In the genomic region with DNA sequence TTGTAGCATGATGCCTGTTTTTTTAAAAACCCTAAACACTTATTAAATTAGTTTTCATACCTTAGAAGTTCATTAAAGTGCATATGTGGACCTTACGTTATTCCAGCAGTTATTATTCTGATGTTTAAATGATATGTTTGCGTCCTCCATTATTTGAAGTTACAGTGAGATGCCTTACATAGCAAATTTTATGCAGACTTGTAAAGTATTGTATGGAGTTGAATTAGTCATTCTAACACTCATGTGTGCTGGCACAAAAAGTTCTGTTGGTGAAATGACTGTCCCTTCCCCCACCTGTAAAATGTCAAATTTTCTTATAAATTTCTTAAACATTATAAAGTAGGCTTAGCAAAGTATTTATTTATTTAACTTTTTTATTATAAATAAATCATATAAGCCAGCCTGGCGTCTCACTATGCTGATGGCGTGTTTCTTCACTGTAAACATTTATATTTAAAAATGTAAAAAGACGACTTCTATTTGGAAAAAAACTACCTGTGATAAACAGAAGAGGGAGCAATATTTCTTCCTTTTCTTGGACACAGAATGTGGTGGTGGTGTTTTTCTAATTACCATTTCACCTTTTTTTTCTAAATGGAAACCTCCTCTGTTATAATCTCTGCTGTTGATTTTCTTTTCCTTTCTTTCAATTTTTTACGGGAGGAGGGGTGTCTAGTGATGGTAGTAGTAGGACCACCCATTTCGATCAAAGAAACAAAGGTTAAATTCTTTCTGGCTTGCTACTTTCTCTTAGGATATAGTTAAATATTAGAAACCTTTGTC, we compare ENCODE assay signal across 9 cellular contexts.
A peak's percentile ranks its signal among the peaks of the same experiment; 100 is the strongest.
DNase-seq lines count a peak whose midpoint lies in the region; ATAC-seq and TF ChIP-seq lines count a peak whose summit lies in the region.
"Had no signal": no experiment of that assay in that cellular context is flagged by ENCODE, and none has a peak within 500 bp of the region (broad histone marks: within the 10 kb centered on the region; RNA-seq: fewer than 3 reads in every experiment).

No MANE protein-coding gene starts in this region.

- no peak for ATAC-seq in GM21529 (IDR thresholded peaks at IDR 0.05; ENCODE audit: unreplicated experiment)
- ATAC-seq: activated CD8-positive, alpha-beta T cell treated with anti-CD3 and anti-CD28 coated beads for 36 hours had no signal

- no peaks in the 10 kb centered on the region for H3F3A ChIP-seq in PC-9 (ENCODE audit: insufficient read depth, low read depth)

- no peaks in the 10 kb centered on the region for H3K9me3 ChIP-seq in breast epithelium
- peaks cover 2% of the 10 kb centered on the region; the same call in 1 of the 2 replicates for H3K9me3 ChIP-seq in PC-9 (ENCODE audit: insufficient read depth, low read depth)

- CTCF ChIA-PET in MCF 10A (lab: Yijun Ruan, JAX) (interaction anchor here (0.5 to 1.3 kb wide), 7 partner anchors 7 to 1687 kb away, joined by 3 to 5 read pairs (median 3); no protein-coding TSS in a partner anchor), PC-9 (lab: Charles Lee) (interaction anchor here (0.6 kb wide), 1 partner anchor 62 kb away, joined by 7 read pairs; no protein-coding TSS in a partner anchor)

- H3K4me3 ChIP-seq in breast epithelium = no peak overlapping the region
- H3K4me3 ChIP-seq in PC-9 = no peak overlapping the region

- H3K4me1 ChIP-seq in breast epithelium (no peaks in the 10 kb centered on the region), PC-9 (replicated peaks; ENCODE audit: insufficient read depth) (no peaks in the 10 kb centered on the region)

- no peaks in the 10 kb centered on the region for H3K36me3 Mint-ChIP-seq in MCF 10A (ENCODE audit: insufficient read depth, unreplicated experiment)

- TF ChIP-seq POLR2A in breast epithelium (IDR thresholded peaks at IDR 0.05) = no peak

- H3K9me3 Mint-ChIP-seq in MCF 10A (ENCODE audit: unreplicated experiment) = no peaks in the 10 kb centered on the region
- H3K9me3 Mint-ChIP-seq: activated CD8-positive, alpha-beta T cell treated with anti-CD3 and anti-CD28 coated beads for 36 hours had no signal

- BruUV-seq in MCF 10A (replicated peaks; lab: Mats Ljungman, UMichigan) = no TSS peak
- no TSS peak for BruUV-seq in PC-9 (replicated peaks; lab: Mats Ljungman, UMichigan)

- H4K20me1 ChIP-seq in PC-9 (ENCODE audit: insufficient read depth) = no peaks in the 10 kb centered on the region

- H3K27ac ChIP-seq in breast epithelium (no peak overlapping the region), PC-9 (no peak overlapping the region)

- no peaks in the 10 kb centered on the region for H3K36me3 ChIP-seq in breast epithelium
- H3K36me3 ChIP-seq in PC-9 (ENCODE audit: low read depth) = no peaks in the 10 kb centered on the region

- intact Hi-C loops in MCF 10A (cut with micrococcal nuclease) (no loop called here), breast epithelium (cut with DNase I; ENCODE audit: low total_unique reads) (no loop called here), PC-9 (cut with micrococcal nuclease; ENCODE audit: unreplicated experiment) (no loop called here)

- H3K27me3 ChIP-seq in breast epithelium (no peaks in the 10 kb centered on the region), PC-9 (ENCODE audit: insufficient read depth, low read depth) (no peaks in the 10 kb centered on the region)

- H3K27me3 Mint-ChIP-seq in MCF 10A (ENCODE audit: insufficient read depth, unreplicated experiment) = no peaks in the 10 kb centered on the region
- H3K27me3 Mint-ChIP-seq: activated CD8-positive, alpha-beta T cell treated with anti-CD3 and anti-CD28 coated beads for 36 hours had no signal

- H3K4me1 Mint-ChIP-seq in MCF 10A (ENCODE audit: insufficient read depth, unreplicated experiment) = no peaks in the 10 kb centered on the region

- H3K79me2 ChIP-seq in PC-9 (ENCODE audit: low read depth) = no peaks in the 10 kb centered on the region

- H3K27ac Mint-ChIP-seq in MCF 10A (ENCODE audit: low read depth, unreplicated experiment) = no peak overlapping the region
- H3K27ac Mint-ChIP-seq: activated CD8-positive, alpha-beta T cell treated with anti-CD3 and anti-CD28 coated beads for 36 hours had no signal

- DNase-seq in MCF 10A (ENCODE audit: unreplicated experiment) (peak; percentile 5), breast epithelium (ENCODE audit: low spot score in 2 of 2) (no peak), PC-9 (no peak), fibroblast of gingiva (ENCODE audit: low read depth) (peak; percentile 14), superior temporal gyrus (ENCODE audit: extremely low spot score) (peak; percentile 52), NCI-H1417 treated with DMSO at 0.1 percent for 48 hours (lab: John Stamatoyannopoulos, UW) (no peak)
- DNase-seq in activated CD4-positive, CD25-positive, alpha-beta regulatory T cell (lab: John Stamatoyannopoulos, UW) = no peak
- DNase-seq: activated CD8-positive, alpha-beta T cell treated with anti-CD3 and anti-CD28 coated beads for 36 hours had no signal

- H3K9me2 ChIP-seq in PC-9 (ENCODE audit: insufficient read depth) = peaks cover 3% of the 10 kb centered on the region; the same call in 1 of the 2 replicates

- no peak overlapping the region for H3K4me3 Mint-ChIP-seq in MCF 10A (ENCODE audit: unreplicated experiment)
- H3K4me3 Mint-ChIP-seq: activated CD8-positive, alpha-beta T cell treated with anti-CD3 and anti-CD28 coated beads for 36 hours had no signal

- H2AFZ ChIP-seq in PC-9 = no peak overlapping the region

- POLR2A ChIA-PET in MCF 10A (lab: Yijun Ruan, JAX) = interaction anchor here (0.7 kb wide), 1 partner anchor 144 kb away, joined by 3 read pairs; no protein-coding TSS in a partner anchor
- POLR2A ChIA-PET in PC-9 (lab: Charles Lee; ENCODE audit: unreplicated experiment) = no interaction called here

- no peak overlapping the region for H3K4me2 ChIP-seq in PC-9

- TF ChIP-seq CTCF in MCF 10A (IDR thresholded peaks at IDR 0.05; ENCODE audit: unreplicated experiment) (peak; percentile 37), breast epithelium (IDR thresholded peaks at IDR 0.05) (no peak), PC-9 (conservative IDR thresholded peaks at IDR 0.05) (peak; percentile 73)

Comparison
In these comparisons a context has a peak if more than half of its experiments do, and no peak if none do; other contexts are left out.
1. DNase-seq: peak in MCF 10A (single experiment), fibroblast of gingiva (single experiment) and superior temporal gyrus (single experiment); none in breast epithelium (0 of 2), PC-9 (0 of 2), activated CD4-positive, CD25-positive, alpha-beta regulatory T cell (0 of 4) and NCI-H1417 treated with DMSO at 0.1 percent for 48 hours (single experiment).
2. CTCF ChIP-seq: peak in MCF 10A (single experiment) and PC-9 (single experiment); none in breast epithelium (0 of 3).